In the genomic region with DNA sequence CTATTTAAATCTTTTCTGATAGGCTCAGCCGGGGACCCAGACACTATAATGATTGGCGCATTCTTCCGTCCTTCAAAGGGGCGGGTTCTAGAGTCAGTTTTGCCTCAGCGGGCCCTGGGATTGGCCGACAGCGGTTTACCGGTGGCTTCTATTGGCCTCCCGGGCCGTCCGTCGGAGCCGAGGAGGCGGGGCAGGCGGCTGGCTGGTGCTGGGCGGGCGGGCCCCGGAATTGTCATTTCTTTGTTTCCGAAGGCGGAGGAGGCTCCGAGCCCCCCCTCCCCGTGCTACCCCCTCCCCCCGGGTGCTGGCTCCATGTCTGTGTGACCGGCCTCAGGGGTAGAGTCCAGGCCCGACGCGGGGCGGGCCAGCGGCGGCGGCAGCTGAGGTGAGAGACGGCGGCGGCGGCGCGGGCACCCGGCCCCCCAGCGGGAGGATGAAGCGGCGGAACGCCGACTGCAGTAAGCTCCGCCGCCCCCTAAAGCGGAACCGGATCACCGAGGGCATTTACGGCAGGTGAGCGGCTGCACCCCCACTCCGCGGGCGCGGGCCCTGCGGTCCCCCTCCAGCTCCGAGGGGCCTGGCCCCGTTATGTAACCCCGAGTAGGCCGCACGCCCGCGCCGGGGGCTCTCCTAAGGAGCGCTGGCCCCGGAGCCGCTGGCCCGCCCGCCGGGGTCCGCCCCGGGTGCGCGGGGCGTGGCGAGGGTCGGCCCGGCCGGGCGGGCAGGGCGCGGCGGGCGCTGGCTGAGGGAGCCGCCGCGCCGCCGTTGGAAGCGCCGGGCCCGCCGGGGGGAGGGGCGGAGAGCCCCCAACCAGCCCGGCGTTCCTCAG, we compare ENCODE assay signal across 8 cellular contexts. TPM values are rescaled to one million over a fixed set of nuclear protein-coding genes. Genes with fewer than 3 reads are reported as not detected.
DNase-seq lines count a peak whose midpoint lies in the region; ATAC-seq and TF ChIP-seq lines count a peak whose summit lies in the region.

A gene with protein sequence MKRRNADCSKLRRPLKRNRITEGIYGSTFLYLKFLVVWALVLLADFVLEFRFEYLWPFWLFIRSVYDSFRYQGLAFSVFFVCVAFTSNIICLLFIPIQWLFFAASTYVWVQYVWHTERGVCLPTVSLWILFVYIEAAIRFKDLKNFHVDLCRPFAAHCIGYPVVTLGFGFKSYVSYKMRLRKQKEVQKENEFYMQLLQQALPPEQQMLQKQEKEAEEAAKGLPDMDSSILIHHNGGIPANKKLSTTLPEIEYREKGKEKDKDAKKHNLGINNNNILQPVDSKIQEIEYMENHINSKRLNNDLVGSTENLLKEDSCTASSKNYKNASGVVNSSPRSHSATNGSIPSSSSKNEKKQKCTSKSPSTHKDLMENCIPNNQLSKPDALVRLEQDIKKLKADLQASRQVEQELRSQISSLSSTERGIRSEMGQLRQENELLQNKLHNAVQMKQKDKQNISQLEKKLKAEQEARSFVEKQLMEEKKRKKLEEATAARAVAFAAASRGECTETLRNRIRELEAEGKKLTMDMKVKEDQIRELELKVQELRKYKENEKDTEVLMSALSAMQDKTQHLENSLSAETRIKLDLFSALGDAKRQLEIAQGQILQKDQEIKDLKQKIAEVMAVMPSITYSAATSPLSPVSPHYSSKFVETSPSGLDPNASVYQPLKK (plus strand): TSS at position 232 of the 829 bp plus-strand sequence. CDS start 202 bp downstream, at position 434.

- peaks cover 50% of the 10 kb centered on the region for H3K4me1 Mint-ChIP-seq in activated T-cell treated with anti-CD3 and anti-CD28 coated beads, Interleukin-2, amount 50 U/mL, for 4 hours (ENCODE audit: low read depth)

- peak; percentile 84 for ATAC-seq in GM21737 (IDR thresholded peaks at IDR 0.05; ENCODE audit: unreplicated experiment)
- peak; percentile 89 to 90 for ATAC-seq in activated T-cell treated with anti-CD3 and anti-CD28 coated beads, Interleukin-2, amount 50 U/mL, for 4 hours

- peak within 1 kb of the TSS; percentile 89 for H3K4me3 Mint-ChIP-seq in activated T-cell treated with anti-CD3 and anti-CD28 coated beads, Interleukin-2, amount 50 U/mL, for 4 hours

- no peaks in the 10 kb centered on the region for H3K27me3 Mint-ChIP-seq in activated T-cell treated with anti-CD3 and anti-CD28 coated beads, Interleukin-2, amount 50 U/mL, for 4 hours (ENCODE audit: low read depth)

- DNase-seq in DMS153 (lab: John Stamatoyannopoulos, UW) (peak; percentile 96), Peyer's patch (peak; percentile 96 to 98 (median 98)), erythroblast (lab: John Stamatoyannopoulos, UW) (peak; percentile 97 to 98), mucosa of gallbladder (ENCODE audit: low spot score) (peak; percentile 98)
- peak; percentile 95 for DNase-seq in activated T-cell treated with anti-CD3 and anti-CD28 coated beads, Interleukin-2, amount 50 U/mL, for 4 hours
- peak; percentile 91 for DNase-seq in stimulated activated CD8-positive, alpha-beta memory T cell treated with anti-CD3 and anti-CD28 coated beads, Interleukin-4, amount 100 ng/mL, for 24 hours (ENCODE audit: low read depth)

- peaks cover 31% of the 10 kb centered on the region for H3K79me2 ChIP-seq in KMS-11 (ENCODE audit: insufficient read depth, low read depth)

- H3K36me3 ChIP-seq in KMS-11 (ENCODE audit: insufficient read depth) (no peaks in the 10 kb centered on the region), Peyer's patch (no peaks in the 10 kb centered on the region)

- no peak for TF ChIP-seq CTCF in KMS-11 (conservative IDR thresholded peaks at IDR 0.05; ENCODE audit: low read depth, low read length)
- peak in 1 of 6 experiments; percentile 24 for TF ChIP-seq CTCF in Peyer's patch (IDR thresholded peaks at IDR 0.05)

- H2AFZ ChIP-seq in KMS-11 (ENCODE audit: low read depth) = peak within 1 kb of the TSS; percentile 87

- peak within 1 kb of the TSS; percentile 100 for H3K4me2 ChIP-seq in KMS-11

- peaks cover 49% of the 10 kb centered on the region for H3K4me1 ChIP-seq in KMS-11 (ENCODE audit: low read depth, poor library complexity, severe bottlenecking)
- peaks cover 0 to 41% (median 9%) of the 10 kb centered on the region in 4 donors for H3K4me1 ChIP-seq in Peyer's patch

- peak within 1 kb of the TSS; percentile 90; the same call in 1 of the 2 replicates for H3K9ac ChIP-seq in KMS-11

- H3K9me3 ChIP-seq in Peyer's patch = no peaks in the 10 kb centered on the region

- H3K36me3 Mint-ChIP-seq in activated T-cell treated with anti-CD3 and anti-CD28 coated beads, Interleukin-2, amount 50 U/mL, for 4 hours (ENCODE audit: insufficient read depth) = no peaks in the 10 kb centered on the region

- H3K9me3 Mint-ChIP-seq in activated T-cell treated with anti-CD3 and anti-CD28 coated beads, Interleukin-2, amount 50 U/mL, for 4 hours = no peaks in the 10 kb centered on the region

- H3K4me3 ChIP-seq in KMS-11 (IDR thresholded peaks at IDR 0.05; ENCODE audit: insufficient read depth, low read depth, low read length) (peak within 1 kb of the TSS; percentile 65), Peyer's patch (peak within 1 kb of the TSS; percentile 90 to 99 (median 92))

- H3K27me3 ChIP-seq in KMS-11 (ENCODE audit: insufficient read depth, low read depth) (no peaks in the 10 kb centered on the region), Peyer's patch (no peaks in the 10 kb centered on the region)

- H3K27ac ChIP-seq in KMS-11 = peak within 1 kb of the TSS; percentile 80
- peak within 1 kb of the TSS; percentile 90 to 97 (median 94) for H3K27ac ChIP-seq in Peyer's patch

- TF ChIP-seq POLR2A in Peyer's patch (IDR thresholded peaks at IDR 0.05) = peak; percentile 27 to 52
- TF ChIP-seq POLR2A in erythroblast (IDR thresholded peaks at IDR 0.05; ENCODE audit: low read length) = no peak

- H4K20me1 ChIP-seq in KMS-11 (ENCODE audit: insufficient read depth) = no peaks in the 10 kb centered on the region

RNA-seq across cellular contexts. Expression of the gene that starts here (rescaled TPM):
- total RNA-seq in Peyer's patch = 10 to 100 TPM; 17.7 to 25.6 (median 22.8) TPM
- total RNA-seq in activated T-cell treated with anti-CD3 and anti-CD28 coated beads, Interleukin-2, amount 50 U/mL, for 4 hours = 10 to 100 TPM; 14.4 to 17.9 (median 16.4) TPM
- total RNA-seq in mucosa of gallbladder = 29.9 TPM

Comparison
In these comparisons a context has a peak if more than half of its experiments do, and no peak if none do; other contexts are left out.
1. Peak in every context shown above with its lines: DNase-seq, ATAC-seq, H3K4me3 ChIP-seq and H3K27ac ChIP-seq.